Comparison of ENCODE assay signal across 1 cellular context in the genomic region with DNA sequence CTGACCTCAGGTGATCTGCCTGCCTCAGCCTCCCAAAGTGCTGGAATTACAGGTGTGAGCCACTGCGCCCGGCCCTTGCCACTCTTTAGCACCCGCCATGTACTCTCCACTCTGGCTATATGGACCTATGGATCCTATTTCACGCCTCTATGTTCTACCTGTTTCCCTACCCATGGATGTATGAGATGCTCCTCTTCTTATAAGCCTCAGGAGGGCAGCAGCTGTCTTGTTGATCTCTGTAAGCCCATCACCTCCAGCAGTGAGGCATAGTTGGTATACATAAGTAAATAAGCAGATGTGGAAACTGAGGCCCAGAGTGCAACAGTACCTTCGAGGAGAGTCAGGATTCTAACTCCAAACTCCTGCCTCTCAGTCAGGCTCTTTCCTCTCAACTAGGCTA.
TF ChIP-seq lines count a peak whose summit lies in the region.

No MANE protein-coding gene starts in this region.

TF ChIP-seq in HepG2, 621 proteins besides CTCF, POLR2A, EP300 and RAD21:
- TF ChIP-seq, protein P1, sequence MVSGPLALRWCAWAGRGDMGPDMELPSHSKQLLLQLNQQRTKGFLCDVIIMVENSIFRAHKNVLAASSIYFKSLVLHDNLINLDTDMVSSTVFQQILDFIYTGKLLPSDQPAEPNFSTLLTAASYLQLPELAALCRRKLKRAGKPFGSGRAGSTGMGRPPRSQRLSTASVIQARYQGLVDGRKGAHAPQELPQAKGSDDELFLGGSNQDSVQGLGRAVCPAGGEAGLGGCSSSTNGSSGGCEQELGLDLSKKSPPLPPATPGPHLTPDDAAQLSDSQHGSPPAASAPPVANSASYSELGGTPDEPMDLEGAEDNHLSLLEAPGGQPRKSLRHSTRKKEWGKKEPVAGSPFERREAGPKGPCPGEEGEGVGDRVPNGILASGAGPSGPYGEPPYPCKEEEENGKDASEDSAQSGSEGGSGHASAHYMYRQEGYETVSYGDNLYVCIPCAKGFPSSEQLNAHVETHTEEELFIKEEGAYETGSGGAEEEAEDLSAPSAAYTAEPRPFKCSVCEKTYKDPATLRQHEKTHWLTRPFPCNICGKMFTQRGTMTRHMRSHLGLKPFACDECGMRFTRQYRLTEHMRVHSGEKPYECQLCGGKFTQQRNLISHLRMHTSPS (CRISPR knock-in tag; IDR thresholded peaks at IDR 0.05; ENCODE audit: low read depth), result no peak
- TF ChIP-seq KDM4B (CRISPR knock-in tag; IDR thresholded peaks at IDR 0.05) (no peak), CHD4 (IDR thresholded peaks at IDR 0.05; ENCODE audit: borderline replicate concordance, low read length) (no peak), CBX2 (IDR thresholded peaks at IDR 0.05; ENCODE audit: low read depth, low read length) (no peak), CBX2 (CRISPR knock-in tag; IDR thresholded peaks at IDR 0.05; ENCODE audit: low read depth) (no peak), ZNF468 (CRISPR knock-in tag; IDR thresholded peaks at IDR 0.05) (no peak)
- TF ChIP-seq, protein P2, sequence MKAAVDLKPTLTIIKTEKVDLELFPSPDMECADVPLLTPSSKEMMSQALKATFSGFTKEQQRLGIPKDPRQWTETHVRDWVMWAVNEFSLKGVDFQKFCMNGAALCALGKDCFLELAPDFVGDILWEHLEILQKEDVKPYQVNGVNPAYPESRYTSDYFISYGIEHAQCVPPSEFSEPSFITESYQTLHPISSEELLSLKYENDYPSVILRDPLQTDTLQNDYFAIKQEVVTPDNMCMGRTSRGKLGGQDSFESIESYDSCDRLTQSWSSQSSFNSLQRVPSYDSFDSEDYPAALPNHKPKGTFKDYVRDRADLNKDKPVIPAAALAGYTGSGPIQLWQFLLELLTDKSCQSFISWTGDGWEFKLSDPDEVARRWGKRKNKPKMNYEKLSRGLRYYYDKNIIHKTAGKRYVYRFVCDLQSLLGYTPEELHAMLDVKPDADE (CRISPR knock-in tag; IDR thresholded peaks at IDR 0.05), result no peak
- TF ChIP-seq, protein P3, sequence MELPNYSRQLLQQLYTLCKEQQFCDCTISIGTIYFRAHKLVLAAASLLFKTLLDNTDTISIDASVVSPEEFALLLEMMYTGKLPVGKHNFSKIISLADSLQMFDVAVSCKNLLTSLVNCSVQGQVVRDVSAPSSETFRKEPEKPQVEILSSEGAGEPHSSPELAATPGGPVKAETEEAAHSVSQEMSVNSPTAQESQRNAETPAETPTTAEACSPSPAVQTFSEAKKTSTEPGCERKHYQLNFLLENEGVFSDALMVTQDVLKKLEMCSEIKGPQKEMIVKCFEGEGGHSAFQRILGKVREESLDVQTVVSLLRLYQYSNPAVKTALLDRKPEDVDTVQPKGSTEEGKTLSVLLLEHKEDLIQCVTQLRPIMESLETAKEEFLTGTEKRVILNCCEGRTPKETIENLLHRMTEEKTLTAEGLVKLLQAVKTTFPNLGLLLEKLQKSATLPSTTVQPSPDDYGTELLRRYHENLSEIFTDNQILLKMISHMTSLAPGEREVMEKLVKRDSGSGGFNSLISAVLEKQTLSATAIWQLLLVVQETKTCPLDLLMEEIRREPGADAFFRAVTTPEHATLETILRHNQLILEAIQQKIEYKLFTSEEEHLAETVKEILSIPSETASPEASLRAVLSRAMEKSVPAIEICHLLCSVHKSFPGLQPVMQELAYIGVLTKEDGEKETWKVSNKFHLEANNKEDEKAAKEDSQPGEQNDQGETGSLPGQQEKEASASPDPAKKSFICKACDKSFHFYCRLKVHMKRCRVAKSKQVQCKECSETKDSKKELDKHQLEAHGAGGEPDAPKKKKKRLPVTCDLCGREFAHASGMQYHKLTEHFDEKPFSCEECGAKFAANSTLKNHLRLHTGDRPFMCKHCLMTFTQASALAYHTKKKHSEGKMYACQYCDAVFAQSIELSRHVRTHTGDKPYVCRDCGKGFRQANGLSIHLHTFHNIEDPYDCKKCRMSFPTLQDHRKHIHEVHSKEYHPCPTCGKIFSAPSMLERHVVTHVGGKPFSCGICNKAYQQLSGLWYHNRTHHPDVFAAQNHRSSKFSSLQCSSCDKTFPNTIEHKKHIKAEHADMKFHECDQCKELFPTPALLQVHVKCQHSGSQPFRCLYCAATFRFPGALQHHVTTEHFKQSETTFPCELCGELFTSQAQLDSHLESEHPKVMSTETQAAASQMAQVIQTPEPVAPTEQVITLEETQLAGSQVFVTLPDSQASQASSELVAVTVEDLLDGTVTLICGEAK (IDR thresholded peaks at IDR 0.05), result no peak
- TF ChIP-seq, protein P3 (CRISPR knock-in tag; IDR thresholded peaks at IDR 0.05), result no peak
TF ChIP-seq in HepG2: peak in this region for 0.
